Comparison of ENCODE assay signal across 1 cellular context in genomic region chr3:5006755-5007202, GRCh38.
TF ChIP-seq lines count a peak whose summit lies in the region.

No MANE protein-coding gene starts in this region.

TF ChIP-seq in GM23338, 12 proteins besides CTCF, POLR2A, EP300 and RAD21 (continued from another document):
- TF ChIP-seq REST (IDR thresholded peaks at IDR 0.05; ENCODE audit: unreplicated experiment) (no peak), ETS1 (IDR thresholded peaks at IDR 0.05) (no peak), EZH2phosphoT487 (IDR thresholded peaks at IDR 0.05; ENCODE audit: unreplicated experiment) (no peak), CREB1 (CRISPR knock-in tag; IDR thresholded peaks at IDR 0.05; ENCODE audit: low read depth) (no peak)
